ENCODE assay signal across 8 cellular contexts in the genomic region with DNA sequence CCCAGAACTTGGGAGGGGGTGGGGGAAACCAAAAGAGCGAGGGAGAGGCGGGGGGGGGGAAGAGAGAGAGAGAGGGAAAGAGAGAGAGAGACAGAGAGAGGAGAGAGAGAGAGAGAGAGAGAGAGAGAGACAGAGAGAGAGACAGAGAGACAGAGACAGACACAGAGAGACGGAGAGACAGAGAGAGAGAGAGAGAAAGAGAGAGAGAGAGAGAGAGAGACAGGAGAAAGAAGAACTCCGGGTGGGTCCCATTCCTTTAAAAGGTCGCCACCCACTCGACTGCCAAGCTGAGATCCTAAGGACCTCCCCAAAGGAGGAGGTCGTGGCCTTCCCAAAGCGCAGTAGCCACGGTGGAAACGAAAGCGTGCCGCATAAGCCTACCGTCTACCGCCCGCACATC. TPM values are rescaled to one million over a fixed set of nuclear protein-coding genes. Genes with fewer than 3 reads are reported as not detected.
"Had no signal": no experiment of that assay in that cellular context is flagged by ENCODE, and none has a peak within 500 bp of the region (broad histone marks: within the 10 kb centered on the region; RNA-seq: fewer than 3 reads in every experiment).

No MANE protein-coding gene starts in this region.

RNA-seq across cellular contexts. Expression of a gene that starts 49.8 kb away (rescaled TPM):
- total RNA-seq: ascending aorta, breast epithelium, LHCN-M2, PC-3, Peyer's patch, SJSA1 had no signal

RNA-seq across cellular contexts. Expression of a gene that starts 55.2 kb away (rescaled TPM):
- total RNA-seq: activated T-cell treated with anti-CD3 and anti-CD28 coated beads, Interleukin-2, amount 50 U/mL, for 4 hours; ascending aorta; breast epithelium; cardiac septum; LHCN-M2; PC-3; SJSA1 had no signal
